ENCODE assay signal across 1 cellular context in the genomic region with DNA sequence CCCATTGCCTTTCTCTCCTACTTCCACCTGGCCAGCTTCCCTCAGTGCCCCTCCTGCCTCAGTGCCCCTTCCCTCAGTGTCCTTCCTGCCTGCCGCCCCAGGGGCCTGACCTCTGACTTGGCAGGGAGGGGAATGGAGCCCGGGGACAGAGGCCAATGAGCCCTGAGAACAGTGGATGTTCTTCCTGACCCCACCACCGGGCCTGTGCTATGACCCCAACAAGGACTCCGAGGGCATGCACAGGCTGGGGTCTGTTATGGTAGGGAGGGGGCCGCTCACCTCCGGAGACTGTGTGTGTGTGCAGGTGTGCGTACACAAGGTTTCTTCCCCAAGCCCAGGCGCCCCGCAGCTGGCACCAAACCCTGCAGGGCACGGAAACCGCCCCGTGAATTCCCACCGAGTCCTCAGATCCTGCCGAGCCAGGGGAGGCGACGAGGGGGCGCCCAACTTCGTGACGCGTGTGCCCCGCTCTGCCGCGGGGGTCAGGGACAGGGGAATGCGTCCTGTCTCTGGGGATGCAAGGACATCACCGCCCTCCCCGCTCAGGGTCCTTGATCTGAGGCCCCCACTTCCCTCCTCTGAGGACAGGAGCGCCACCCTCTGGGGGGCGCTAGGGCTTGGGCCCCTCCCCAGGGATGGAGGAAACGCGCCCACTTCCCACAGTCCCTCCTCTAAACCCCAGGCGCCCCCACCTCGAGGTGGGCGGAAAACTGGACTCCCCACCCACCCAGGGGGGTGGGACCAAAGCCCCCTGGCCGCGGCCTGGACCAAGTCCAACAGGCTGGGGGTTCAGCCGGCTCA.
A peak's percentile ranks its signal among the peaks of the same experiment; 100 is the strongest.
TF ChIP-seq lines count a peak whose summit lies in the region.

No MANE protein-coding gene starts in this region.

TF ChIP-seq in HepG2, 621 proteins besides CTCF, POLR2A, EP300 and RAD21 (continued from another document and continues in another):
- TF ChIP-seq, protein P1, sequence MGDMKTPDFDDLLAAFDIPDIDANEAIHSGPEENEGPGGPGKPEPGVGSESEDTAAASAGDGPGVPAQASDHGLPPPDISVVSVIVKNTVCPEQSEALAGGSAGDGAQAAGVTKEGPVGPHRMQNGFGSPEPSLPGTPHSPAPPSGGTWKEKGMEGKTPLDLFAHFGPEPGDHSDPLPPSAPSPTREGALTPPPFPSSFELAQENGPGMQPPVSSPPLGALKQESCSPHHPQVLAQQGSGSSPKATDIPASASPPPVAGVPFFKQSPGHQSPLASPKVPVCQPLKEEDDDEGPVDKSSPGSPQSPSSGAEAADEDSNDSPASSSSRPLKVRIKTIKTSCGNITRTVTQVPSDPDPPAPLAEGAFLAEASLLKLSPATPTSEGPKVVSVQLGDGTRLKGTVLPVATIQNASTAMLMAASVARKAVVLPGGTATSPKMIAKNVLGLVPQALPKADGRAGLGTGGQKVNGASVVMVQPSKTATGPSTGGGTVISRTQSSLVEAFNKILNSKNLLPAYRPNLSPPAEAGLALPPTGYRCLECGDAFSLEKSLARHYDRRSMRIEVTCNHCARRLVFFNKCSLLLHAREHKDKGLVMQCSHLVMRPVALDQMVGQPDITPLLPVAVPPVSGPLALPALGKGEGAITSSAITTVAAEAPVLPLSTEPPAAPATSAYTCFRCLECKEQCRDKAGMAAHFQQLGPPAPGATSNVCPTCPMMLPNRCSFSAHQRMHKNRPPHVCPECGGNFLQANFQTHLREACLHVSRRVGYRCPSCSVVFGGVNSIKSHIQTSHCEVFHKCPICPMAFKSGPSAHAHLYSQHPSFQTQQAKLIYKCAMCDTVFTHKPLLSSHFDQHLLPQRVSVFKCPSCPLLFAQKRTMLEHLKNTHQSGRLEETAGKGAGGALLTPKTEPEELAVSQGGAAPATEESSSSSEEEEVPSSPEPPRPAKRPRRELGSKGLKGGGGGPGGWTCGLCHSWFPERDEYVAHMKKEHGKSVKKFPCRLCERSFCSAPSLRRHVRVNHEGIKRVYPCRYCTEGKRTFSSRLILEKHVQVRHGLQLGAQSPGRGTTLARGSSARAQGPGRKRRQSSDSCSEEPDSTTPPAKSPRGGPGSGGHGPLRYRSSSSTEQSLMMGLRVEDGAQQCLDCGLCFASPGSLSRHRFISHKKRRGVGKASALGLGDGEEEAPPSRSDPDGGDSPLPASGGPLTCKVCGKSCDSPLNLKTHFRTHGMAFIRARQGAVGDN (CRISPR knock-in tag; IDR thresholded peaks at IDR 0.05), result peak; percentile 49
- TF ChIP-seq HNRNPK (IDR thresholded peaks at IDR 0.05; ENCODE audit: low read depth, low read length, poor library complexity, severe bottlenecking) (no peak), MED1 (CRISPR knock-in tag; IDR thresholded peaks at IDR 0.05) (no peak), ZNF776 (CRISPR knock-in tag; IDR thresholded peaks at IDR 0.05) (0 out of 2 replicates have a peak, but pooled peaks have one; percentile 47), MLLT10 (CRISPR knock-in tag; IDR thresholded peaks at IDR 0.05) (no peak), ZFP37 (CRISPR knock-in tag; IDR thresholded peaks at IDR 0.05; ENCODE audit: borderline replicate concordance) (no peak), ZNF350 (CRISPR knock-in tag; IDR thresholded peaks at IDR 0.05; ENCODE audit: borderline replicate concordance, low read depth) (0 out of 2 replicates have a peak, but pooled peaks have one; percentile 31), ZNF564 (CRISPR knock-in tag; IDR thresholded peaks at IDR 0.05) (no peak), KLF12 (CRISPR knock-in tag; IDR thresholded peaks at IDR 0.05; ENCODE audit: borderline replicate concordance) (no peak), FOXA1 (IDR thresholded peaks at IDR 0.05) (no peak), FOXA1 (CRISPR knock-in tag; IDR thresholded peaks at IDR 0.05) (no peak), ZZZ3 (CRISPR knock-in tag; IDR thresholded peaks at IDR 0.05; ENCODE audit: borderline replicate concordance) (no peak), FOXJ3 (CRISPR knock-in tag; IDR thresholded peaks at IDR 0.05; ENCODE audit: borderline replicate concordance) (no peak), HNF4A (CRISPR knock-in tag; IDR thresholded peaks at IDR 0.05) (peak; percentile 8; the same call in 1 of the 2 replicates), DNMT3B (CRISPR knock-in tag; conservative IDR thresholded peaks at IDR 0.05) (no peak), ZNF17 (CRISPR knock-in tag; IDR thresholded peaks at IDR 0.05) (no peak), HDAC1 (CRISPR knock-in tag; IDR thresholded peaks at IDR 0.05) (peak; percentile 18; the same call in 1 of the 2 replicates), HDAC6 (IDR thresholded peaks at IDR 0.05; ENCODE audit: low read depth, low read length) (no peak), SMC3 (IDR thresholded peaks at IDR 0.05; ENCODE audit: low read length) (no peak), HNRNPL (IDR thresholded peaks at IDR 0.05; ENCODE audit: low read depth, low read length) (peak; percentile 90), RFXANK (CRISPR knock-in tag; IDR thresholded peaks at IDR 0.05) (no peak), MIER3 (CRISPR knock-in tag; IDR thresholded peaks at IDR 0.05; ENCODE audit: borderline replicate concordance) (no peak), KDM4B (CRISPR knock-in tag; IDR thresholded peaks at IDR 0.05) (peak; percentile 21; the same call in 1 of the 2 replicates), ZNF710 (CRISPR knock-in tag; IDR thresholded peaks at IDR 0.05; ENCODE audit: borderline replicate concordance) (no peak), ZKSCAN1 (IDR thresholded peaks at IDR 0.05; ENCODE audit: low read length) (no peak), HNRNPH1 (optimal IDR thresholded peaks at IDR 0.05; ENCODE audit: low read depth, low read length) (no peak), TP53 (CRISPR knock-in tag; conservative IDR thresholded peaks at IDR 0.05) (no peak), ELF3 (CRISPR knock-in tag; IDR thresholded peaks at IDR 0.05) (no peak), ZFP1 (CRISPR knock-in tag; IDR thresholded peaks at IDR 0.05) (no peak), SIN3A (IDR thresholded peaks at IDR 0.05; ENCODE audit: borderline replicate concordance, low read depth, low read length) (peak; percentile 46; the same call in 1 of the 2 replicates), ZNF839 (CRISPR knock-in tag; IDR thresholded peaks at IDR 0.05; ENCODE audit: borderline replicate concordance) (no peak), MIXL1 (CRISPR knock-in tag; IDR thresholded peaks at IDR 0.05) (no peak), NBN (conservative IDR thresholded peaks at IDR 0.05) (no peak), RARA (CRISPR knock-in tag; IDR thresholded peaks at IDR 0.05) (peak; percentile 49; the same call in 1 of the 2 replicates), ZNF562 (CRISPR knock-in tag; IDR thresholded peaks at IDR 0.05; ENCODE audit: borderline replicate concordance) (no peak), ZNF329 (CRISPR knock-in tag; IDR thresholded peaks at IDR 0.05; ENCODE audit: low read depth) (no peak), FOXP1 (IDR thresholded peaks at IDR 0.05) (no peak), FOXP1 (CRISPR knock-in tag; IDR thresholded peaks at IDR 0.05) (no peak), ZBTB8A (CRISPR knock-in tag; IDR thresholded peaks at IDR 0.05; ENCODE audit: borderline replicate concordance, low read depth) (no peak), SIN3B (IDR thresholded peaks at IDR 0.05; ENCODE audit: low read length) (no peak), XBP1 (CRISPR knock-in tag; IDR thresholded peaks at IDR 0.05) (no peak), DNMT1 (CRISPR knock-in tag; IDR thresholded peaks at IDR 0.05) (no peak), SAFB2 (CRISPR knock-in tag; IDR thresholded peaks at IDR 0.05; ENCODE audit: borderline replicate concordance, low read depth) (no peak), TFDP1 (CRISPR knock-in tag; IDR thresholded peaks at IDR 0.05; ENCODE audit: borderline replicate concordance) (no peak)
- TF ChIP-seq, protein P2, sequence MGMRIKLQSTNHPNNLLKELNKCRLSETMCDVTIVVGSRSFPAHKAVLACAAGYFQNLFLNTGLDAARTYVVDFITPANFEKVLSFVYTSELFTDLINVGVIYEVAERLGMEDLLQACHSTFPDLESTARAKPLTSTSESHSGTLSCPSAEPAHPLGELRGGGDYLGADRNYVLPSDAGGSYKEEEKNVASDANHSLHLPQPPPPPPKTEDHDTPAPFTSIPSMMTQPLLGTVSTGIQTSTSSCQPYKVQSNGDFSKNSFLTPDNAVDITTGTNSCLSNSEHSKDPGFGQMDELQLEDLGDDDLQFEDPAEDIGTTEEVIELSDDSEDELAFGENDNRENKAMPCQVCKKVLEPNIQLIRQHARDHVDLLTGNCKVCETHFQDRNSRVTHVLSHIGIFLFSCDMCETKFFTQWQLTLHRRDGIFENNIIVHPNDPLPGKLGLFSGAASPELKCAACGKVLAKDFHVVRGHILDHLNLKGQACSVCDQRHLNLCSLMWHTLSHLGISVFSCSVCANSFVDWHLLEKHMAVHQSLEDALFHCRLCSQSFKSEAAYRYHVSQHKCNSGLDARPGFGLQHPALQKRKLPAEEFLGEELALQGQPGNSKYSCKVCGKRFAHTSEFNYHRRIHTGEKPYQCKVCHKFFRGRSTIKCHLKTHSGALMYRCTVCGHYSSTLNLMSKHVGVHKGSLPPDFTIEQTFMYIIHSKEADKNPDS (CRISPR knock-in tag; IDR thresholded peaks at IDR 0.05), result no peak
- TF ChIP-seq, protein P3, sequence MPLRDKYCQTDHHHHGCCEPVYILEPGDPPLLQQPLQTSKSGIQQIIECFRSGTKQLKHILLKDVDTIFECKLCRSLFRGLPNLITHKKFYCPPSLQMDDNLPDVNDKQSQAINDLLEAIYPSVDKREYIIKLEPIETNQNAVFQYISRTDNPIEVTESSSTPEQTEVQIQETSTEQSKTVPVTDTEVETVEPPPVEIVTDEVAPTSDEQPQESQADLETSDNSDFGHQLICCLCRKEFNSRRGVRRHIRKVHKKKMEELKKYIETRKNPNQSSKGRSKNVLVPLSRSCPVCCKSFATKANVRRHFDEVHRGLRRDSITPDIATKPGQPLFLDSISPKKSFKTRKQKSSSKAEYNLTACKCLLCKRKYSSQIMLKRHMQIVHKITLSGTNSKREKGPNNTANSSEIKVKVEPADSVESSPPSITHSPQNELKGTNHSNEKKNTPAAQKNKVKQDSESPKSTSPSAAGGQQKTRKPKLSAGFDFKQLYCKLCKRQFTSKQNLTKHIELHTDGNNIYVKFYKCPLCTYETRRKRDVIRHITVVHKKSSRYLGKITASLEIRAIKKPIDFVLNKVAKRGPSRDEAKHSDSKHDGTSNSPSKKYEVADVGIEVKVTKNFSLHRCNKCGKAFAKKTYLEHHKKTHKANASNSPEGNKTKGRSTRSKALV (CRISPR knock-in tag; IDR thresholded peaks at IDR 0.05), result no peak
- TF ChIP-seq, protein P4, sequence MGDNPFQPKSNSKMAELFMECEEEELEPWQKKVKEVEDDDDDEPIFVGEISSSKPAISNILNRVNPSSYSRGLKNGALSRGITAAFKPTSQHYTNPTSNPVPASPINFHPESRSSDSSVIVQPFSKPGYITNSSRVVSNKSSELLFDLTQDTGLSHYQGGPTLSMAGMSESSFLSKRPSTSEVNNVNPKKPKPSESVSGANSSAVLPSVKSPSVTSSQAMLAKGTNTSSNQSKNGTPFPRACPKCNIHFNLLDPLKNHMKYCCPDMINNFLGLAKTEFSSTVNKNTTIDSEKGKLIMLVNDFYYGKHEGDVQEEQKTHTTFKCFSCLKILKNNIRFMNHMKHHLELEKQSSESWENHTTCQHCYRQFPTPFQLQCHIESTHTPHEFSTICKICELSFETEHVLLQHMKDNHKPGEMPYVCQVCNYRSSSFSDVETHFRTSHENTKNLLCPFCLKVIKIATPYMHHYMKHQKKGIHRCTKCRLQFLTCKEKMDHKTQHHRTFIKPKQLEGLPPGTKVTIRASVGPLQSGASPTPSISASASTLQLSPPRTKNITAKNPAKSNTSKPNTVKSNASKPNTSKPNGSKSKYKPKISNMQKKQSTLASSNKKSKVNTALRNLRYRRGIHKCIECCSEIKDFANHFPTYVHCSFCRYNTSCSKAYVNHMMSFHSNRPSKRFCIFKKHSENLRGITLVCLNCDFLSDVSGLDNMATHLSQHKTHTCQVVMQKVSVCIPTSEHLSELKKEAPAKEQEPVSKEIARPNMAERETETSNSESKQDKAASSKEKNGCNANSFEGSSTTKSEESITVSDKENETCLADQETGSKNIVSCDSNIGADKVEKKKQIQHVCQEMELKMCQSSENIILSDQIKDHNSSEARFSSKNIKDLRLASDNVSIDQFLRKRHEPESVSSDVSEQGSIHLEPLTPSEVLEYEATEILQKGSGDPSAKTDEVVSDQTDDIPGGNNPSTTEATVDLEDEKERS (CRISPR knock-in tag; IDR thresholded peaks at IDR 0.05), result 0 out of 2 replicates have a peak, but pooled peaks have one; percentile 61
- TF ChIP-seq, protein P5, sequence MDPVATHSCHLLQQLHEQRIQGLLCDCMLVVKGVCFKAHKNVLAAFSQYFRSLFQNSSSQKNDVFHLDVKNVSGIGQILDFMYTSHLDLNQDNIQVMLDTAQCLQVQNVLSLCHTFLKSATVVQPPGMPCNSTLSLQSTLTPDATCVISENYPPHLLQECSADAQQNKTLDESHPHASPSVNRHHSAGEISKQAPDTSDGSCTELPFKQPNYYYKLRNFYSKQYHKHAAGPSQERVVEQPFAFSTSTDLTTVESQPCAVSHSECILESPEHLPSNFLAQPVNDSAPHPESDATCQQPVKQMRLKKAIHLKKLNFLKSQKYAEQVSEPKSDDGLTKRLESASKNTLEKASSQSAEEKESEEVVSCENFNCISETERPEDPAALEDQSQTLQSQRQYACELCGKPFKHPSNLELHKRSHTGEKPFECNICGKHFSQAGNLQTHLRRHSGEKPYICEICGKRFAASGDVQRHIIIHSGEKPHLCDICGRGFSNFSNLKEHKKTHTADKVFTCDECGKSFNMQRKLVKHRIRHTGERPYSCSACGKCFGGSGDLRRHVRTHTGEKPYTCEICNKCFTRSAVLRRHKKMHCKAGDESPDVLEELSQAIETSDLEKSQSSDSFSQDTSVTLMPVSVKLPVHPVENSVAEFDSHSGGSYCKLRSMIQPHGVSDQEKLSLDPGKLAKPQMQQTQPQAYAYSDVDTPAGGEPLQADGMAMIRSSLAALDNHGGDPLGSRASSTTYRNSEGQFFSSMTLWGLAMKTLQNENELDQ (CRISPR knock-in tag; IDR thresholded peaks at IDR 0.05; ENCODE audit: borderline replicate concordance), result no peak
